Comparison of ENCODE assay signal across 9 cellular contexts in genomic region chr12:80083892-80084614, GRCh38. TPM values are rescaled to one million over a fixed set of nuclear protein-coding genes. Genes with fewer than 3 reads are reported as not detected.
A peak's percentile ranks its signal among the peaks of the same experiment; 100 is the strongest.
DNase-seq lines count a peak whose midpoint lies in the region; ATAC-seq lines count a peak whose summit lies in the region.
"Not testable (repeated sequence)": the region's sequence is repeated elsewhere in the genome, so short reads cannot be mapped to it uniquely, and the experiment has no call there.
"Had no signal": no experiment of that assay in that cellular context is flagged by ENCODE, and none has a peak within 500 bp of the region (broad histone marks: within the 10 kb centered on the region; RNA-seq: fewer than 3 reads in every experiment).

No MANE protein-coding gene starts in this region.

- not testable (repeated sequence) for H3K36me3 Mint-ChIP-seq in T-helper 17 cell (ENCODE audit: low read depth); activated CD8-positive, alpha-beta memory T cell treated with anti-CD3 and anti-CD28 coated beads, Interleukin-2, amount 10 ng/mL, durations not matched to agents 7 days and 5 days
- H3K36me3 Mint-ChIP-seq in activated naive CD8-positive, alpha-beta T cell treated with anti-CD3 and anti-CD28 coated beads, Interleukin-2, amount 50 U/mL, for 24 hours (ENCODE audit: low read depth): peaks cover 17% of the 10 kb centered on the region
- peaks cover 0 to 45% (median 23%) of the 10 kb centered on the region in 3 donors for H3K36me3 Mint-ChIP-seq in naive thymus-derived CD8-positive, alpha-beta T cell

- peak; percentile 37 for DNase-seq in ELF-1 (ENCODE audit: low read depth, low spot score)
- DNase-seq in T-helper 17 cell: peak; percentile 11 to 46 (median 24)
- DNase-seq in activated CD8-positive, alpha-beta memory T cell treated with anti-CD3 and anti-CD28 coated beads, Interleukin-2, amount 10 ng/mL, durations not matched to agents 7 days and 5 days: peak; percentile 77
- peak; percentile 29 for DNase-seq in activated naive CD8-positive, alpha-beta T cell treated with anti-CD3 and anti-CD28 coated beads, Interleukin-2, amount 50 U/mL, for 24 hours
- DNase-seq in naive thymus-derived CD8-positive, alpha-beta T cell: peak; percentile 10 to 81 (median 48)
- peak; percentile 17 for DNase-seq in stimulated activated CD8-positive, alpha-beta memory T cell treated with anti-CD3 and anti-CD28 coated beads, Interleukin-4, amount 100 ng/mL, for 24 hours (ENCODE audit: low read depth)

- POLR2A ChIA-PET in naive thymus-derived CD8-positive, alpha-beta T cell (lab: Charles Lee): interaction anchor here (0.6 to 1.4 kb wide), 2 partner anchors 29 to 150 kb away, joined by 3 to 5 read pairs; partner anchors contain the start of gene PPP1R12A

- H3K4me1 Mint-ChIP-seq in T-helper 17 cell: not testable (repeated sequence)
- peaks cover 22% of the 10 kb centered on the region for H3K4me1 Mint-ChIP-seq in activated CD8-positive, alpha-beta memory T cell treated with anti-CD3 and anti-CD28 coated beads, Interleukin-2, amount 10 ng/mL, durations not matched to agents 7 days and 5 days
- peaks cover 17% of the 10 kb centered on the region for H3K4me1 Mint-ChIP-seq in activated naive CD8-positive, alpha-beta T cell treated with anti-CD3 and anti-CD28 coated beads, Interleukin-2, amount 50 U/mL, for 24 hours
- H3K4me1 Mint-ChIP-seq in naive thymus-derived CD8-positive, alpha-beta T cell: peaks cover 10 to 25% (median 22%) of the 10 kb centered on the region in 4 donors

- peak overlapping the region; percentile 31 for H3K4me3 Mint-ChIP-seq in T-helper 17 cell
- not testable (repeated sequence) for H3K4me3 Mint-ChIP-seq in activated CD8-positive, alpha-beta memory T cell treated with anti-CD3 and anti-CD28 coated beads, Interleukin-2, amount 10 ng/mL, durations not matched to agents 7 days and 5 days; activated naive CD8-positive, alpha-beta T cell treated with anti-CD3 and anti-CD28 coated beads, Interleukin-2, amount 50 U/mL, for 24 hours
- H3K4me3 Mint-ChIP-seq in naive thymus-derived CD8-positive, alpha-beta T cell: peak overlapping the region; percentile 22 to 68 (median 62)

- CTCF ChIA-PET in activated CD8-positive, alpha-beta memory T cell treated with anti-CD3 and anti-CD28 coated beads, Interleukin-2, amount 10 ng/mL, durations not matched to agents 7 days and 5 days (lab: Charles Lee): not testable (repeated sequence)

- peak; percentile 80 for ATAC-seq in GM21576 (IDR thresholded peaks at IDR 0.05; ENCODE audit: unreplicated experiment)
- ATAC-seq in HG03378 (IDR thresholded peaks at IDR 0.05; ENCODE audit: unreplicated experiment): peak; percentile 76
- peak; percentile 100 for ATAC-seq in T-helper 17 cell
- ATAC-seq in activated CD8-positive, alpha-beta memory T cell treated with anti-CD3 and anti-CD28 coated beads, Interleukin-2, amount 10 ng/mL, durations not matched to agents 7 days and 5 days: peak; percentile 83
- peak; percentile 79 for ATAC-seq in activated naive CD8-positive, alpha-beta T cell treated with anti-CD3 and anti-CD28 coated beads, Interleukin-2, amount 50 U/mL, for 24 hours
- peak; percentile 99 to 100 for ATAC-seq in naive thymus-derived CD8-positive, alpha-beta T cell

- not testable (repeated sequence) for H3K9me3 ChIP-seq in T-helper 17 cell (ENCODE audit: control insufficient read depth, low read length, poor library complexity, severe bottlenecking)

- not testable (repeated sequence) for H3K27me3 Mint-ChIP-seq in T-helper 17 cell; activated CD8-positive, alpha-beta memory T cell treated with anti-CD3 and anti-CD28 coated beads, Interleukin-2, amount 10 ng/mL, durations not matched to agents 7 days and 5 days; activated naive CD8-positive, alpha-beta T cell treated with anti-CD3 and anti-CD28 coated beads, Interleukin-2, amount 50 U/mL, for 24 hours; naive thymus-derived CD8-positive, alpha-beta T cell

- not testable (repeated sequence) for H3K9me3 Mint-ChIP-seq in activated CD8-positive, alpha-beta memory T cell treated with anti-CD3 and anti-CD28 coated beads, Interleukin-2, amount 10 ng/mL, durations not matched to agents 7 days and 5 days (ENCODE audit: low read depth)
- peaks cover 36% of the 10 kb centered on the region for H3K9me3 Mint-ChIP-seq in activated naive CD8-positive, alpha-beta T cell treated with anti-CD3 and anti-CD28 coated beads, Interleukin-2, amount 50 U/mL, for 24 hours
- peaks cover 0 to 65% (median 31%) of the 10 kb centered on the region in 9 donors for H3K9me3 Mint-ChIP-seq in naive thymus-derived CD8-positive, alpha-beta T cell

- peak overlapping the region; percentile 89 for H3K27ac Mint-ChIP-seq in T-helper 17 cell
- H3K27ac Mint-ChIP-seq in activated CD8-positive, alpha-beta memory T cell treated with anti-CD3 and anti-CD28 coated beads, Interleukin-2, amount 10 ng/mL, durations not matched to agents 7 days and 5 days; activated naive CD8-positive, alpha-beta T cell treated with anti-CD3 and anti-CD28 coated beads, Interleukin-2, amount 50 U/mL, for 24 hours: not testable (repeated sequence)
- peak overlapping the region; percentile 61 to 89 (median 84) for H3K27ac Mint-ChIP-seq in naive thymus-derived CD8-positive, alpha-beta T cell

RNA-seq across cellular contexts. Expression of gene OTOGL, which starts 15.3 kb away (rescaled TPM):
- total RNA-seq in T-helper 17 cell: not detected
- not detected for total RNA-seq in activated CD8-positive, alpha-beta memory T cell treated with anti-CD3 and anti-CD28 coated beads, Interleukin-2, amount 10 ng/mL, durations not matched to agents 7 days and 5 days
- total RNA-seq in naive thymus-derived CD8-positive, alpha-beta T cell: not detected
- not detected for polyA plus RNA-seq in naive thymus-derived CD8-positive, alpha-beta T cell
- polyA plus RNA-seq: mammary epithelial cell had no signal

Comparison
In these comparisons a context has a peak if more than half of its experiments do, and no peak if none do; other contexts are left out.
1. Peak in every context shown above with its lines: DNase-seq and ATAC-seq.
2. DNase-seq: peak in every context shown above with its lines; median percentile 77 in activated CD8-positive, alpha-beta memory T cell treated with anti-CD3 and anti-CD28 coated beads, Interleukin-2, amount 10 ng/mL, durations not matched to agents 7 days and 5 days; 48 in naive thymus-derived CD8-positive, alpha-beta T cell; 37 in ELF-1; 29 in activated naive CD8-positive, alpha-beta T cell treated with anti-CD3 and anti-CD28 coated beads, Interleukin-2, amount 50 U/mL, for 24 hours; 24 in T-helper 17 cell; 17 in stimulated activated CD8-positive, alpha-beta memory T cell treated with anti-CD3 and anti-CD28 coated beads, Interleukin-4, amount 100 ng/mL, for 24 hours.